ENCODE assay signal across 9 cellular contexts in genomic region chr5:96565843-96566242, GRCh38.
DNase-seq lines count a peak whose midpoint lies in the region; ATAC-seq lines count a peak whose summit lies in the region.
"Had no signal": no experiment of that assay in that cellular context is flagged by ENCODE, and none has a peak within 500 bp of the region (broad histone marks: within the 10 kb centered on the region; RNA-seq: fewer than 3 reads in every experiment).

No MANE protein-coding gene starts in this region.

- ATAC-seq in GM18870 (IDR thresholded peaks at IDR 0.05; ENCODE audit: unreplicated experiment) (peak; percentile 86), GM18861 (IDR thresholded peaks at IDR 0.05; ENCODE audit: unreplicated experiment) (no peak), GM19455 (IDR thresholded peaks at IDR 0.05; ENCODE audit: unreplicated experiment) (no peak)

- peak; percentile 91 for DNase-seq in A172 (ENCODE audit: low spot score)
- DNase-seq in HT-29 (ENCODE audit: low spot score) = peak; percentile 4
- peak; percentile 15 to 44 for DNase-seq in cerebellar nuclear complex (lab: John Stamatoyannopoulos, UW)
- no peak for DNase-seq in DMS153 (lab: John Stamatoyannopoulos, UW)
- no peak for DNase-seq in MG63
- DNase-seq: esophagus squamous epithelium had no signal

- no peaks in the 10 kb centered on the region for H3K36me3 ChIP-seq in MG63
- H3K36me3 ChIP-seq: esophagus squamous epithelium had no signal

- no peak overlapping the region for H3K4me3 ChIP-seq in MG63
- H3K4me3 ChIP-seq: esophagus squamous epithelium had no signal

- H3K27me3 ChIP-seq in MG63 = no peaks in the 10 kb centered on the region
- H3K27me3 ChIP-seq: esophagus squamous epithelium had no signal

- peaks cover 10% of the 10 kb centered on the region for H3K9me3 ChIP-seq in MG63
- H3K9me3 ChIP-seq: esophagus squamous epithelium had no signal

Comparison
In these comparisons a context has a peak if more than half of its experiments do, and no peak if none do; other contexts are left out.
1. DNase-seq: peak in A172 (single experiment), HT-29 (single experiment) and cerebellar nuclear complex (2 of 2); none in DMS153 (single experiment) and MG63 (single experiment).